In genomic region chr12:53737951-53738833, GRCh38 we compare ENCODE assay signal across 9 cellular contexts. TPM values are rescaled to one million over a fixed set of nuclear protein-coding genes. Genes with fewer than 3 reads are reported as not detected.
DNase-seq lines count a peak whose midpoint lies in the region; ATAC-seq and TF ChIP-seq lines count a peak whose summit lies in the region.
"Had no signal": no experiment of that assay in that cellular context is flagged by ENCODE, and none has a peak within 500 bp of the region (broad histone marks: within the 10 kb centered on the region; RNA-seq: fewer than 3 reads in every experiment).

No MANE protein-coding gene starts in this region.

- H3K4me3 ChIP-seq in trophoblast cell (ENCODE audit: low read depth, low read length) (no peak overlapping the region), prostate gland (no peak overlapping the region)
- H3K4me3 ChIP-seq: thoracic aorta had no signal

- H2BK20ac ChIP-seq in H9 (ENCODE audit: low read depth, low read length, poor library complexity, severe bottlenecking), result no peak overlapping the region

- peaks cover 19% of the 10 kb centered on the region for H3K23me2 ChIP-seq in H9 (ENCODE audit: insufficient read length, low read depth, low read length, poor library complexity, severe bottlenecking)

- H2BK15ac ChIP-seq in H9 (ENCODE audit: low read depth, low read length), result no peak overlapping the region

- TF ChIP-seq CTCF in H9 (conservative IDR thresholded peaks at IDR 0.05), result no peak
- TF ChIP-seq CTCF in omental fat pad (IDR thresholded peaks at IDR 0.05), result no peak
- TF ChIP-seq CTCF in prostate gland (IDR thresholded peaks at IDR 0.05), result no peak

- H2AFZ ChIP-seq in H9 (ENCODE audit: low read length), result no peak overlapping the region
- H2AFZ ChIP-seq in trophoblast cell (ENCODE audit: insufficient read depth, low read length, poor library complexity), result peak overlapping the region; percentile 8

- H2BK12ac ChIP-seq in H9 (ENCODE audit: insufficient read length, low read depth, low read length), result no peak overlapping the region
- no peak overlapping the region for H2BK12ac ChIP-seq in trophoblast cell (ENCODE audit: low read length)

- H4K12ac ChIP-seq in trophoblast cell (ENCODE audit: low read depth, low read length), result no peak overlapping the region

- H3K23ac ChIP-seq in H9 (ENCODE audit: insufficient read length, low read depth, low read length) (no peak overlapping the region), trophoblast cell (ENCODE audit: low read length) (no peak overlapping the region)

- no peak overlapping the region for H3K9ac ChIP-seq in H9 (ENCODE audit: extremely low read depth, insufficient read length, low read length)
- H3K9ac ChIP-seq in trophoblast cell (ENCODE audit: low read length), result no peak overlapping the region

- H3K4ac ChIP-seq in H9 (ENCODE audit: low read depth, low read length), result no peak overlapping the region
- no peak overlapping the region for H3K4ac ChIP-seq in trophoblast cell (ENCODE audit: low read depth, low read length)

- H3K36me3 ChIP-seq in trophoblast cell (ENCODE audit: control insufficient read depth in 1 of 2, insufficient read depth in 2 of 2, low read length in 2 of 2) (no peaks in the 10 kb centered on the region), prostate gland (no peaks in the 10 kb centered on the region)
- H3K36me3 ChIP-seq: thoracic aorta had no signal

- no peaks in the 10 kb centered on the region for H4K20me1 ChIP-seq in H9 (ENCODE audit: control insufficient read depth, insufficient read depth, insufficient read length)

- H3K4me1 ChIP-seq in H9 (ENCODE audit: insufficient read depth, low read length) (peaks cover 2% of the 10 kb centered on the region; the same call in 1 of the 2 replicates), trophoblast cell (ENCODE audit: control insufficient read depth in 1 of 2, insufficient read depth in 2 of 2, low read length in 2 of 2) (peaks cover 3 to 8% of the 10 kb centered on the region in 2 experiments), prostate gland (replicated peaks) (no peaks in the 10 kb centered on the region)

- H4K8ac ChIP-seq in H9 (replicated peaks; ENCODE audit: insufficient read length, low read depth, low read length) (no peak overlapping the region), trophoblast cell (ENCODE audit: low read depth, low read length) (no peak overlapping the region)

- no peaks in the 10 kb centered on the region for H3K79me1 ChIP-seq in H9 (ENCODE audit: insufficient read depth, low read depth, low read length, poor library complexity, severe bottlenecking)
- H3K79me1 ChIP-seq in trophoblast cell (ENCODE audit: low read length), result no peaks in the 10 kb centered on the region

- H3K18ac ChIP-seq in H9 (ENCODE audit: insufficient read length, low read depth, low read length), result no peak overlapping the region
- no peak overlapping the region for H3K18ac ChIP-seq in trophoblast cell (ENCODE audit: low read length)

- intact Hi-C loops in prostate gland (cut with DNase I), result no loop called here

- H3K27ac Mint-ChIP-seq in H9, result no peak overlapping the region
- no peak overlapping the region for H3K27ac Mint-ChIP-seq in T-helper 17 cell

- H3K9me3 ChIP-seq in H9 (ENCODE audit: control insufficient read depth, low read depth, low read length), result no peaks in the 10 kb centered on the region
- peaks cover 2% of the 10 kb centered on the region for H3K9me3 ChIP-seq in T-helper 17 cell (ENCODE audit: control insufficient read depth, low read length, poor library complexity, severe bottlenecking)
- H3K9me3 ChIP-seq in trophoblast cell (ENCODE audit: insufficient read depth, low read depth, low read length), result peaks cover 7% of the 10 kb centered on the region
- no peaks in the 10 kb centered on the region for H3K9me3 ChIP-seq in prostate gland
- H3K9me3 ChIP-seq: thoracic aorta had no signal

- no peaks in the 10 kb centered on the region for H3K36me3 Mint-ChIP-seq in H9 (ENCODE audit: insufficient read depth in 1 of 3, low read depth in 3 of 3)
- H3K36me3 Mint-ChIP-seq in T-helper 17 cell (ENCODE audit: low read depth), result no peaks in the 10 kb centered on the region

- H3K4me2 ChIP-seq in H9 (ENCODE audit: insufficient read depth, insufficient read length, low read length) (peak overlapping the region; percentile 77), trophoblast cell (ENCODE audit: low read length) (peak overlapping the region; percentile 55)

- no peak overlapping the region for H4K5ac ChIP-seq in H9 (ENCODE audit: insufficient read length, low read depth, low read length)

- H4K91ac ChIP-seq in H9 (ENCODE audit: insufficient read length, low read depth, low read length) (no peak overlapping the region), trophoblast cell (ENCODE audit: low read depth, low read length) (no peak overlapping the region)

- H3K56ac ChIP-seq in H9 (ENCODE audit: insufficient read length, low read depth, low read length), result no peak overlapping the region

- peak overlapping the region; percentile 59 to 81 for H3K4me3 Mint-ChIP-seq in H9
- peak overlapping the region; percentile 92 for H3K4me3 Mint-ChIP-seq in T-helper 17 cell

- H2AK5ac ChIP-seq in H9 (ENCODE audit: insufficient read length, low read length) (no peak overlapping the region), trophoblast cell (ENCODE audit: low read length) (no peak overlapping the region)

- WGBS in H9 (ENCODE audit: extremely low coverage, insufficient read length, low lambda C conversion rate), result no CpG with 5 or more reads among the region's 40 CpGs
- WGBS in trophoblast cell (ENCODE audit: extremely low coverage, insufficient coverage, insufficient read length), result no CpG with 5 or more reads among the region's 40 CpGs
- 32% methylated on average over 40 of the region's 40 CpGs for WGBS in prostate gland

- TF ChIP-seq POLR2A in prostate gland (IDR thresholded peaks at IDR 0.05), result no peak

- H2BK120ac ChIP-seq in H9 (ENCODE audit: low read depth, low read length, poor library complexity, severe bottlenecking) (no peak overlapping the region), trophoblast cell (ENCODE audit: insufficient read depth, low read length, poor library complexity) (no peak overlapping the region)

- peak overlapping the region; percentile 57; the same call in 1 of the 2 replicates for H3K14ac ChIP-seq in H9 (ENCODE audit: insufficient read depth, low read length)
- H3K14ac ChIP-seq in trophoblast cell (ENCODE audit: low read length), result no peak overlapping the region

- DNase-seq in H9, result peak; percentile 88
- peak in 2 of 3 donors; percentile 44 to 48 for DNase-seq in T-helper 17 cell
- peak; percentile 77 for DNase-seq in ecto neural progenitor cell (ENCODE audit: low spot score)
- peak in 1 of 2 donors; percentile 47 for DNase-seq in trophoblast cell
- no peak for DNase-seq in omental fat pad (ENCODE audit: low spot score)
- DNase-seq in prostate gland (ENCODE audit: low spot score), result no peak

- H3K27me3 ChIP-seq in H9 (ENCODE audit: insufficient read depth, low read length) (peaks cover 31% of the 10 kb centered on the region; the same call in 1 of the 2 replicates), trophoblast cell (ENCODE audit: insufficient read depth, low read length) (peaks cover 46% of the 10 kb centered on the region), prostate gland (replicated peaks; ENCODE audit: insufficient read depth) (peaks cover 7% of the 10 kb centered on the region)

- H3K27me3 Mint-ChIP-seq in H9 (ENCODE audit: low read depth), result peaks cover 1% of the 10 kb centered on the region
- peaks cover 37% of the 10 kb centered on the region for H3K27me3 Mint-ChIP-seq in T-helper 17 cell

- H3T11ph ChIP-seq in H9 (ENCODE audit: low read length), result no peak overlapping the region

- ATAC-seq in T-helper 17 cell, result peak; percentile 73
- ATAC-seq in omental fat pad (ENCODE audit: low FRiP score), result no peak
- no peak for ATAC-seq in GM21723 (IDR thresholded peaks at IDR 0.05; ENCODE audit: unreplicated experiment)
- no peak for ATAC-seq in GM19324 (IDR thresholded peaks at IDR 0.05; ENCODE audit: low FRiP score, unreplicated experiment)

- H3K27ac ChIP-seq in H9 (ENCODE audit: insufficient read length, low read depth, low read length) (no peak overlapping the region), trophoblast cell (ENCODE audit: low read depth, low read length) (no peak overlapping the region), prostate gland (no peak overlapping the region)
- H3K27ac ChIP-seq: thoracic aorta had no signal

- H3K79me2 ChIP-seq in H9 (ENCODE audit: insufficient read depth, low read length) (no peaks in the 10 kb centered on the region), trophoblast cell (ENCODE audit: control insufficient read depth, insufficient read depth, low read length, poor library complexity) (no peaks in the 10 kb centered on the region)

- H2BK5ac ChIP-seq in H9 (ENCODE audit: insufficient read length, low read length) (no peak overlapping the region), trophoblast cell (ENCODE audit: low read depth, low read length, poor library complexity) (no peak overlapping the region)

- H3K9me3 Mint-ChIP-seq in H9, result no peaks in the 10 kb centered on the region

- peaks cover 12 to 15% of the 10 kb centered on the region in 2 experiments for H3K4me1 Mint-ChIP-seq in H9
- peaks cover 18% of the 10 kb centered on the region for H3K4me1 Mint-ChIP-seq in T-helper 17 cell

RNA-seq across cellular contexts. Expression of gene CALCOCO1, which starts 10.9 kb away (rescaled TPM):
- total RNA-seq in H9 (2021) (21.5 and 22.3 TPM in 2 replicates), T-helper 17 cell (100 to 1,000 TPM; 108 to 134 TPM), omental fat pad (100 to 1,000 TPM; 183 to 262 (median 242) TPM), prostate gland (100 to 1,000 TPM; 108 to 194 TPM)
- 44.9 and 46.2 TPM in 2 replicates for polyA plus RNA-seq in trophoblast cell (2013)

RNA-seq across cellular contexts. Expression of gene CISTR, which starts 13.6 kb away (rescaled TPM):
- total RNA-seq in H9 (2021), result not detected in 2 replicates
- not detected for total RNA-seq in T-helper 17 cell
- polyA plus RNA-seq in trophoblast cell (2013), result not detected in 2 replicates
- not detected for total RNA-seq in omental fat pad
- total RNA-seq in prostate gland, result not detected
- total RNA-seq: thoracic aorta had no signal

Comparison
In these comparisons a context has a peak if more than half of its experiments do, and no peak if none do; other contexts are left out.
1. DNase-seq: peak in H9 (single experiment), T-helper 17 cell (2 of 3) and ecto neural progenitor cell (single experiment); none in omental fat pad (single experiment) and prostate gland (single experiment).